ENCODE assay signal across 8 cellular contexts in the genomic region with DNA sequence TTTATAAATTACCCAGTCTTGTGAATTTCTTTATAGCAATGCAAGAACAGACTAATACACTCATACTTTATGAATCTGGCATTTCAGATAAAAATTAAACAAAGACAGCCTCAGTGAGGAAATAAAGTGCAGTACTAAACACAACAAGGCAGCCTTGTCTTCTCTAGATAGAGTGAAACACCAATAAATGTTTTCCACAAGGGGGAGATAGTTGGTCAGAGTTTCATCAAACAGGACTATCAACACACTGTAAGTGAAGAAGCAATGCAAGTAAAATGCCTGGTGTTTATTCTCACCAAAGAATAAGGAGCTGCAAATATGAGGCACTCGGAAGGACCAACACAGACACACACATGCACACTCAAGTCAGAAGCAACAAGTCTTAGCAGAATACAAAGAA.
A peak's percentile ranks its signal among the peaks of the same experiment; 100 is the strongest.
DNase-seq lines count a peak whose midpoint lies in the region; ATAC-seq, FAIRE-seq and TF ChIP-seq lines count a peak whose summit lies in the region.

No MANE protein-coding gene starts in this region.

- CTCF ChIA-PET in PC-9 (lab: Charles Lee) = interaction anchor here (0.6 kb wide), 1 partner anchor 737 kb away, joined by 3 read pairs; no protein-coding TSS in a partner anchor

- no peak overlapping the region for H3K4me2 ChIP-seq in PC-9

- TF ChIP-seq CTCF in PC-9 (conservative IDR thresholded peaks at IDR 0.05) = peak; percentile 67
- peak in 5 of 6 experiments; percentile 23 to 54 (median 36) for TF ChIP-seq CTCF in esophagus squamous epithelium (IDR thresholded peaks at IDR 0.05)
- peak in 3 of 4 experiments; percentile 15 to 33 (median 15) for TF ChIP-seq CTCF in sigmoid colon (IDR thresholded peaks at IDR 0.05)

- no peaks in the 10 kb centered on the region for H3F3A ChIP-seq in PC-9 (ENCODE audit: insufficient read depth, low read depth)

- H3K27me3 ChIP-seq in PC-9 (ENCODE audit: insufficient read depth, low read depth) (no peaks in the 10 kb centered on the region), esophagus squamous epithelium (no peaks in the 10 kb centered on the region), sigmoid colon (no peaks in the 10 kb centered on the region)

- H3K27ac ChIP-seq in PC-9 = no peak overlapping the region
- no peak overlapping the region for H3K27ac ChIP-seq in esophagus squamous epithelium
- H3K27ac ChIP-seq in sigmoid colon = no peak overlapping the region

- H3K4me3 ChIP-seq in PC-9 = no peak overlapping the region
- no peak overlapping the region for H3K4me3 ChIP-seq in esophagus squamous epithelium
- no peak overlapping the region for H3K4me3 ChIP-seq in sigmoid colon

- TF ChIP-seq POLR2A in esophagus squamous epithelium (IDR thresholded peaks at IDR 0.05) = no peak
- TF ChIP-seq POLR2A in sigmoid colon (IDR thresholded peaks at IDR 0.05) = no peak

- 33 to 53% methylated on average over 1 of the region's 1 CpG for WGBS in esophagus squamous epithelium, 2 donors
- WGBS in sigmoid colon, 2 donors = 16 to 73% methylated on average over 1 of the region's 1 CpG

- POLR2A ChIA-PET in PC-9 (lab: Charles Lee; ENCODE audit: unreplicated experiment) = no interaction called here

- no peaks in the 10 kb centered on the region for H3K36me3 ChIP-seq in PC-9 (ENCODE audit: low read depth)
- H3K36me3 ChIP-seq in esophagus squamous epithelium = no peaks in the 10 kb centered on the region
- no peaks in the 10 kb centered on the region for H3K36me3 ChIP-seq in sigmoid colon

- no TSS peak for BruUV-seq in PC-9 (replicated peaks; lab: Mats Ljungman, UMichigan)

- H3K79me2 ChIP-seq in PC-9 (ENCODE audit: low read depth) = no peaks in the 10 kb centered on the region

- TF ChIP-seq EP300 in sigmoid colon (IDR thresholded peaks at IDR 0.05) = no peak

- H3K9me2 ChIP-seq in PC-9 (ENCODE audit: insufficient read depth) = no peaks in the 10 kb centered on the region

- H2AFZ ChIP-seq in PC-9 = no peak overlapping the region

- no peaks in the 10 kb centered on the region for H4K20me1 ChIP-seq in PC-9 (ENCODE audit: insufficient read depth)

- DNase-seq in COR-L47 (lab: John Stamatoyannopoulos, UW) = peak; percentile 0
- peak in 1 of 2 experiments; percentile 37 for DNase-seq in PC-9
- DNase-seq in esophagus squamous epithelium (lab: John Stamatoyannopoulos, UW) = no peak
- DNase-seq in sigmoid colon = no peak
- no peak for DNase-seq in stimulated activated CD4-positive, alpha-beta T cell treated with anti-CD3 and anti-CD28 coated beads, Interleukin-2, amount 100 ng/mL, for 24 hours
- DNase-seq in frontal cortex (ENCODE audit: low spot score in 2 of 2) = no peak

- H3K4me1 ChIP-seq in PC-9 (replicated peaks; ENCODE audit: insufficient read depth) (no peaks in the 10 kb centered on the region), esophagus squamous epithelium (no peaks in the 10 kb centered on the region), sigmoid colon (no peaks in the 10 kb centered on the region)

- intact Hi-C loops in PC-9 (cut with micrococcal nuclease; ENCODE audit: unreplicated experiment) = loop anchor here (5.0 kb wide), 1 partner anchor 736 kb away; no protein-coding TSS in a partner anchor
- intact Hi-C loops in esophagus squamous epithelium (cut with DNase I) = no loop called here
- intact Hi-C loops in sigmoid colon (cut with DNase I) = loop anchor here (5.0 kb wide), 1 partner anchor 711 kb away; no protein-coding TSS in a partner anchor

- FAIRE-seq in frontal cortex (lab: Jason Lieb, UNC) = no peak

- ATAC-seq in GM21786 (IDR thresholded peaks at IDR 0.05; ENCODE audit: unreplicated experiment) = peak; percentile 45
- ATAC-seq in HG03571 (IDR thresholded peaks at IDR 0.05; ENCODE audit: unreplicated experiment) = no peak

- H3K9me3 ChIP-seq in PC-9 (ENCODE audit: insufficient read depth, low read depth) (no peaks in the 10 kb centered on the region), esophagus squamous epithelium (no peaks in the 10 kb centered on the region), sigmoid colon (no peaks in the 10 kb centered on the region)

Comparison
In these comparisons a context has a peak if more than half of its experiments do, and no peak if none do; other contexts are left out.
1. CTCF ChIP-seq: peak in every context shown above with its lines; median percentile 67 in PC-9; 36 in esophagus squamous epithelium; 15 in sigmoid colon.